ENCODE assay signal across 15 cellular contexts in genomic region chr4:110231869-110232268, GRCh38. TPM values are rescaled to one million over a fixed set of nuclear protein-coding genes. Genes with fewer than 3 reads are reported as not detected.
DNase-seq lines count a peak whose midpoint lies in the region; ATAC-seq and TF ChIP-seq lines count a peak whose summit lies in the region.
"Had no signal": no experiment of that assay in that cellular context is flagged by ENCODE, and none has a peak within 500 bp of the region (broad histone marks: within the 10 kb centered on the region; RNA-seq: fewer than 3 reads in every experiment).

No MANE protein-coding gene starts in this region.

- DNase-seq in hepatocyte (ENCODE audit: low spot score) (peak; percentile 18), DMS79 treated with DMSO at 0.1 percent for 48 hours (lab: John Stamatoyannopoulos, UW) (no peak), erythroblast (lab: John Stamatoyannopoulos, UW) (no peak), ascending aorta (ENCODE audit: low spot score in 2 of 2) (no peak)
- DNase-seq: activated gamma-delta T cell; BE2C; dorsolateral prefrontal cortex; naive thymus-derived CD8-positive, alpha-beta T cell; NCI-H1930; NCI-H82; testis had no signal

- H2AFZ ChIP-seq in OCI-LY3 (ENCODE audit: low read depth, low read length), result no peak overlapping the region
- H2AFZ ChIP-seq in hepatocyte, result no peak overlapping the region

- H3K36me3 ChIP-seq in OCI-LY3 (replicated peaks; ENCODE audit: low read depth, low read length) (no peaks in the 10 kb centered on the region), hepatocyte (replicated peaks; ENCODE audit: insufficient read depth, low read depth) (no peaks in the 10 kb centered on the region), ascending aorta (no peaks in the 10 kb centered on the region)
- H3K36me3 ChIP-seq: BE2C had no signal

- intact Hi-C loops in ascending aorta (cut with DNase I), result no loop called here

- no peak for TF ChIP-seq POLR2A in erythroblast (IDR thresholded peaks at IDR 0.05; ENCODE audit: low read length)

- H3K9me3 ChIP-seq in OCI-LY3 (ENCODE audit: insufficient read depth, low read length) (no peaks in the 10 kb centered on the region), hepatocyte (ENCODE audit: low read depth) (no peaks in the 10 kb centered on the region), ascending aorta (no peaks in the 10 kb centered on the region)
- H3K9me3 ChIP-seq: BE2C, testis had no signal

- H3K4me2 ChIP-seq in OCI-LY3 (ENCODE audit: low read length) (peak overlapping the region; percentile 46), hepatocyte (no peak overlapping the region)
- H3K4me2 ChIP-seq: KMS-11 had no signal

- H3K27me3 ChIP-seq in OCI-LY3 (ENCODE audit: low read depth, low read length) (no peaks in the 10 kb centered on the region), hepatocyte (no peaks in the 10 kb centered on the region), ascending aorta (no peaks in the 10 kb centered on the region)
- H3K27me3 ChIP-seq: BE2C, testis had no signal

- no peak overlapping the region for H3K9ac ChIP-seq in OCI-LY3 (ENCODE audit: low read length)
- H3K9ac ChIP-seq: KMS-11 had no signal

- H3K27ac ChIP-seq in OCI-LY3 (ENCODE audit: low read length) (no peak overlapping the region), hepatocyte (no peak overlapping the region), ascending aorta (no peak overlapping the region)
- H3K27ac ChIP-seq: dorsolateral prefrontal cortex, KMS-11, testis had no signal

- H3K4me1 ChIP-seq in OCI-LY3 (ENCODE audit: low read length) (peaks cover 9% of the 10 kb centered on the region), hepatocyte (ENCODE audit: insufficient read depth) (no peaks in the 10 kb centered on the region), ascending aorta (no peaks in the 10 kb centered on the region)
- H3K4me1 ChIP-seq: BE2C, testis had no signal

- ATAC-seq in GM18511 (IDR thresholded peaks at IDR 0.05; ENCODE audit: unreplicated experiment), result peak; percentile 58
- peak; percentile 57 for ATAC-seq in HG03159 (IDR thresholded peaks at IDR 0.05; ENCODE audit: unreplicated experiment)
- ATAC-seq: naive thymus-derived CD8-positive, alpha-beta T cell had no signal

- no peaks in the 10 kb centered on the region for H4K20me1 ChIP-seq in OCI-LY3 (ENCODE audit: insufficient read depth, low read length)
- no peaks in the 10 kb centered on the region for H4K20me1 ChIP-seq in hepatocyte (ENCODE audit: insufficient read depth, poor library complexity, severe bottlenecking)

- H3K79me2 ChIP-seq in OCI-LY3 (ENCODE audit: low read length) (no peaks in the 10 kb centered on the region), hepatocyte (no peaks in the 10 kb centered on the region)

- WGBS in hepatocyte (ENCODE audit: low lambda C conversion rate, missing lambda C conversion rate), result 82% methylated on average over 4 of the region's 4 CpGs

- no peaks in the 10 kb centered on the region for H3K9me2 ChIP-seq in hepatocyte (replicated peaks; ENCODE audit: insufficient read depth)

- TF ChIP-seq CTCF in OCI-LY3 (IDR thresholded peaks at IDR 0.05; ENCODE audit: low read depth, low read length) (no peak), hepatocyte (IDR thresholded peaks at IDR 0.05; ENCODE audit: poor library complexity) (no peak), ascending aorta (IDR thresholded peaks at IDR 0.05) (no peak)

- H3K4me3 ChIP-seq in OCI-LY3 (ENCODE audit: low read length), result no peak overlapping the region
- no peak overlapping the region for H3K4me3 ChIP-seq in hepatocyte
- H3K4me3 ChIP-seq in ascending aorta, result no peak overlapping the region
- H3K4me3 ChIP-seq: dorsolateral prefrontal cortex, testis had no signal

RNA-seq across cellular contexts. Expression of gene ELOVL6, which starts 33.5 kb away (rescaled TPM):
- total RNA-seq in hepatocyte (18.1 and 19.8 TPM in 2 replicates), ascending aorta (0.64 TPM)
- 12.8 and 14.4 TPM in 2 replicates for polyA plus RNA-seq in hepatocyte

Comparison
In these comparisons a context has a peak if more than half of its experiments do, and no peak if none do; other contexts are left out.
1. RNA of gene ELOVL6, which starts 33.5 kb away (total RNA-seq): 18.1 to 19.8 TPM in hepatocyte; 0.64 TPM in ascending aorta (single experiment); every median in the first group is over 10 times any median in the second.